ENCODE assay signal across 3 cellular contexts in genomic region chr6:121849477-121849876, GRCh38.
TF ChIP-seq lines count a peak whose summit lies in the region.

No MANE protein-coding gene starts in this region.

TF ChIP-seq in GM23338, 12 proteins besides CTCF, POLR2A, EP300 and RAD21:
- no peak for TF ChIP-seq CREB1 (CRISPR knock-in tag; IDR thresholded peaks at IDR 0.05; ENCODE audit: low read depth)
- peak; percentile 82; the same call in 1 of the 2 replicates for TF ChIP-seq ZNF462 (CRISPR knock-in tag; IDR thresholded peaks at IDR 0.05)
TF ChIP-seq in GM23338: peak in this region for 1.

TF ChIP-seq in IMR-90, 13 proteins besides CTCF, POLR2A, EP300 and RAD21:
- TF ChIP-seq SMC3 (IDR thresholded peaks at IDR 0.05; ENCODE audit: low read depth, low read length) = peak; percentile 93
- no peak for TF ChIP-seq MXI1 (IDR thresholded peaks at IDR 0.05; ENCODE audit: borderline replicate concordance, low read depth, low read length)
- 0 out of 2 replicates have a peak, but pooled peaks have one; percentile 26 for TF ChIP-seq MAZ (IDR thresholded peaks at IDR 0.05; ENCODE audit: borderline replicate concordance, low read depth, low read length)
- no peak for TF ChIP-seq RFX5 (IDR thresholded peaks at IDR 0.05; ENCODE audit: low read depth, low read length)
- no peak for TF ChIP-seq CHD1 (IDR thresholded peaks at IDR 0.05; ENCODE audit: low read depth, low read length)

TF ChIP-seq in SK-N-SH, 30 proteins besides CTCF, POLR2A, EP300 and RAD21:
- TF ChIP-seq NRF1 (IDR thresholded peaks at IDR 0.05; ENCODE audit: low read depth, low read length) (no peak), GATA2 (CRISPR knock-in tag; IDR thresholded peaks at IDR 0.05) (no peak), GABPA (IDR thresholded peaks at IDR 0.05; ENCODE audit: low read depth) (no peak), YY1 (IDR thresholded peaks at IDR 0.05; ENCODE audit: low read depth) (no peak), RXRA (IDR thresholded peaks at IDR 0.05; ENCODE audit: borderline replicate concordance, low read depth) (no peak), RFX5 (IDR thresholded peaks at IDR 0.05; ENCODE audit: low read length) (0 out of 2 replicates have a peak, but pooled peaks have one; percentile 31), EZH2phosphoT487 (IDR thresholded peaks at IDR 0.05; ENCODE audit: borderline replicate concordance, low read depth) (no peak), JUND (IDR thresholded peaks at IDR 0.05) (no peak), USF1 (IDR thresholded peaks at IDR 0.05; ENCODE audit: borderline replicate concordance, low read depth) (no peak), CHD2 (IDR thresholded peaks at IDR 0.05; ENCODE audit: low read length, partially characterized antibody) (no peak), MAX (IDR thresholded peaks at IDR 0.05; ENCODE audit: low read depth) (no peak), NFIC (IDR thresholded peaks at IDR 0.05; ENCODE audit: borderline replicate concordance) (no peak), SMC3 (IDR thresholded peaks at IDR 0.05; ENCODE audit: low read depth, low read length) (peak; percentile 92)
